2 cellular contexts compared by ENCODE assay signal in the genomic region with DNA sequence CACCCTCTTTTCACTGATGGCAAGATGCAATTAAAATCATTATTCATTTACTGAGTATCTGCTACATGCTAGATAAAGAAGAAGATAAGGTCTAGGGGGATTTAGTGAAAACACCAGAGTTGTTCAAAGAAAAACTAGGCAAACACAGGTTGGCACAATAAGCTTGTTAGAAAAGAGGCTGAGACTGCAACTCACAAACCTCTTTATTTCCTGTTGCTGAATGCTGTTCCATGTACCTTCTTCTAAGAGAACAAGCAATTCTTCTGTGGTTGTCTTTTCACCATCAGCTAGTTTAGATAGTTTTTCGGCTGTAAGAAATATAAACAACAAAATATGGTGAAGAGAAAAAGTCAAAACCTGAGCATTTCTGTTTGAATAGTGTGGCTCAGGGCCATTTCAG.
TF ChIP-seq lines count a peak whose summit lies in the region.

No MANE protein-coding gene starts in this region.

TF ChIP-seq in SK-N-SH, 30 proteins besides CTCF, POLR2A, EP300 and RAD21 (continued from another document):
- TF ChIP-seq, protein P1, sequence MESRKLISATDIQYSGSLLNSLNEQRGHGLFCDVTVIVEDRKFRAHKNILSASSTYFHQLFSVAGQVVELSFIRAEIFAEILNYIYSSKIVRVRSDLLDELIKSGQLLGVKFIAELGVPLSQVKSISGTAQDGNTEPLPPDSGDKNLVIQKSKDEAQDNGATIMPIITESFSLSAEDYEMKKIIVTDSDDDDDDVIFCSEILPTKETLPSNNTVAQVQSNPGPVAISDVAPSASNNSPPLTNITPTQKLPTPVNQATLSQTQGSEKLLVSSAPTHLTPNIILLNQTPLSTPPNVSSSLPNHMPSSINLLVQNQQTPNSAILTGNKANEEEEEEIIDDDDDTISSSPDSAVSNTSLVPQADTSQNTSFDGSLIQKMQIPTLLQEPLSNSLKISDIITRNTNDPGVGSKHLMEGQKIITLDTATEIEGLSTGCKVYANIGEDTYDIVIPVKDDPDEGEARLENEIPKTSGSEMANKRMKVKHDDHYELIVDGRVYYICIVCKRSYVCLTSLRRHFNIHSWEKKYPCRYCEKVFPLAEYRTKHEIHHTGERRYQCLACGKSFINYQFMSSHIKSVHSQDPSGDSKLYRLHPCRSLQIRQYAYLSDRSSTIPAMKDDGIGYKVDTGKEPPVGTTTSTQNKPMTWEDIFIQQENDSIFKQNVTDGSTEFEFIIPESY (IDR thresholded peaks at IDR 0.05; ENCODE audit: borderline replicate concordance, low read depth), result no peak
- no peak for TF ChIP-seq RXRA (IDR thresholded peaks at IDR 0.05; ENCODE audit: borderline replicate concordance, low read depth)
- TF ChIP-seq POLR2AphosphoS5 (IDR thresholded peaks at IDR 0.05; ENCODE audit: low read depth, low read length), result no peak
- TF ChIP-seq GATA2 (CRISPR knock-in tag; IDR thresholded peaks at IDR 0.05), result no peak
- TF ChIP-seq RFX5 (IDR thresholded peaks at IDR 0.05; ENCODE audit: low read length), result no peak
- TF ChIP-seq, protein P2, sequence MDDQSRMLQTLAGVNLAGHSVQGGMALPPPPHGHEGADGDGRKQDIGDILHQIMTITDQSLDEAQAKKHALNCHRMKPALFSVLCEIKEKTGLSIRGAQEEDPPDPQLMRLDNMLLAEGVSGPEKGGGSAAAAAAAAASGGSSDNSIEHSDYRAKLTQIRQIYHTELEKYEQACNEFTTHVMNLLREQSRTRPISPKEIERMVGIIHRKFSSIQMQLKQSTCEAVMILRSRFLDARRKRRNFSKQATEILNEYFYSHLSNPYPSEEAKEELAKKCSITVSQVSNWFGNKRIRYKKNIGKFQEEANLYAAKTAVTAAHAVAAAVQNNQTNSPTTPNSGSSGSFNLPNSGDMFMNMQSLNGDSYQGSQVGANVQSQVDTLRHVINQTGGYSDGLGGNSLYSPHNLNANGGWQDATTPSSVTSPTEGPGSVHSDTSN (IDR thresholded peaks at IDR 0.05), result no peak
- TF ChIP-seq SIN3A (IDR thresholded peaks at IDR 0.05; ENCODE audit: borderline replicate concordance, low read depth, low read length), result no peak

TF ChIP-seq in SK-N-SH treated with all-trans-retinoic acid at 6 μM for 48 hours, 23 proteins besides CTCF, POLR2A, EP300 and RAD21 (continued from another document):
- TF ChIP-seq, protein P3, sequence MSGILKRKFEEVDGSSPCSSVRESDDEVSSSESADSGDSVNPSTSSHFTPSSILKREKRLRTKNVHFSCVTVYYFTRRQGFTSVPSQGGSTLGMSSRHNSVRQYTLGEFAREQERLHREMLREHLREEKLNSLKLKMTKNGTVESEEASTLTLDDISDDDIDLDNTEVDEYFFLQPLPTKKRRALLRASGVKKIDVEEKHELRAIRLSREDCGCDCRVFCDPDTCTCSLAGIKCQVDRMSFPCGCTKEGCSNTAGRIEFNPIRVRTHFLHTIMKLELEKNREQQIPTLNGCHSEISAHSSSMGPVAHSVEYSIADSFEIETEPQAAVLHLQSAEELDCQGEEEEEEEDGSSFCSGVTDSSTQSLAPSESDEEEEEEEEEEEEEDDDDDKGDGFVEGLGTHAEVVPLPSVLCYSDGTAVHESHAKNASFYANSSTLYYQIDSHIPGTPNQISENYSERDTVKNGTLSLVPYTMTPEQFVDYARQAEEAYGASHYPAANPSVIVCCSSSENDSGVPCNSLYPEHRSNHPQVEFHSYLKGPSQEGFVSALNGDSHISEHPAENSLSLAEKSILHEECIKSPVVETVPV (CRISPR knock-in tag; IDR thresholded peaks at IDR 0.05), result no peak
